ENCODE assay signal across 11 cellular contexts in genomic region chr18:56921888-56922480, GRCh38.
DNase-seq lines count a peak whose midpoint lies in the region; ATAC-seq and TF ChIP-seq lines count a peak whose summit lies in the region.
"Had no signal": no experiment of that assay in that cellular context is flagged by ENCODE, and none has a peak within 500 bp of the region (broad histone marks: within the 10 kb centered on the region; RNA-seq: fewer than 3 reads in every experiment).

No MANE protein-coding gene starts in this region.

- peaks cover 0 to 3% of the 10 kb centered on the region in 2 donors for H3K36me3 ChIP-seq in gastroesophageal sphincter
- H3K36me3 ChIP-seq: brain microvascular endothelial cell, upper lobe of left lung had no signal

- no peaks in the 10 kb centered on the region for H3K27me3 ChIP-seq in gastroesophageal sphincter
- H3K27me3 ChIP-seq: brain microvascular endothelial cell, upper lobe of left lung had no signal

- WGBS in gastroesophageal sphincter (ENCODE audit: low coverage in 1 of 2), 2 donors: 87 to 100% methylated on average over 1 of the region's 1 CpG

- no peak for TF ChIP-seq CTCF in gastroesophageal sphincter (IDR thresholded peaks at IDR 0.05)

- TF ChIP-seq POLR2A in gastroesophageal sphincter (IDR thresholded peaks at IDR 0.05): no peak

- in situ Hi-C loops in ACHN (cut with HindIII; ENCODE audit: low pct_ligation_motif_present, low pct_unique_long_range_greater_than_20kb, low sequenced_read_pairs): no loop called here

- H3K9me3 ChIP-seq in gastroesophageal sphincter: no peaks in the 10 kb centered on the region
- H3K9me3 ChIP-seq: upper lobe of left lung had no signal

- DNase-seq in HT-29 (ENCODE audit: low spot score): no peak
- no peak for DNase-seq in ACHN
- no peak for DNase-seq in COLO668 (lab: John Stamatoyannopoulos, UW; ENCODE audit: unreplicated experiment)
- DNase-seq: brain microvascular endothelial cell; CD8-positive, alpha-beta memory T cell; NCI-H2227 treated with DMSO at 0.1 percent for 48 hours; upper lobe of left lung had no signal

- TF ChIP-seq EP300 in gastroesophageal sphincter (IDR thresholded peaks at IDR 0.05): no peak

- no peak overlapping the region for H3K27ac ChIP-seq in gastroesophageal sphincter
- H3K27ac ChIP-seq: brain microvascular endothelial cell, upper lobe of left lung had no signal

- ATAC-seq in GM19025 (IDR thresholded peaks at IDR 0.05; ENCODE audit: low read depth, unreplicated experiment) (peak; percentile 63), GM21619 (IDR thresholded peaks at IDR 0.05; ENCODE audit: unreplicated experiment) (peak; percentile 95), HG03280 (IDR thresholded peaks at IDR 0.05; ENCODE audit: unreplicated experiment) (peak; percentile 90), gastroesophageal sphincter (peak; percentile 31)

- H3K4me3 ChIP-seq in gastroesophageal sphincter: no peak overlapping the region
- H3K4me3 ChIP-seq: upper lobe of left lung had no signal

- no peaks in the 10 kb centered on the region for H3K4me1 ChIP-seq in gastroesophageal sphincter
- H3K4me1 ChIP-seq: upper lobe of left lung had no signal

Comparison
In these comparisons a context has a peak if more than half of its experiments do, and no peak if none do; other contexts are left out.
1. ATAC-seq: peak in every context shown above with its lines; median percentile 95 in GM21619; 90 in HG03280; 63 in GM19025; 31 in gastroesophageal sphincter.